8 cellular contexts compared by ENCODE assay signal in the genomic region with DNA sequence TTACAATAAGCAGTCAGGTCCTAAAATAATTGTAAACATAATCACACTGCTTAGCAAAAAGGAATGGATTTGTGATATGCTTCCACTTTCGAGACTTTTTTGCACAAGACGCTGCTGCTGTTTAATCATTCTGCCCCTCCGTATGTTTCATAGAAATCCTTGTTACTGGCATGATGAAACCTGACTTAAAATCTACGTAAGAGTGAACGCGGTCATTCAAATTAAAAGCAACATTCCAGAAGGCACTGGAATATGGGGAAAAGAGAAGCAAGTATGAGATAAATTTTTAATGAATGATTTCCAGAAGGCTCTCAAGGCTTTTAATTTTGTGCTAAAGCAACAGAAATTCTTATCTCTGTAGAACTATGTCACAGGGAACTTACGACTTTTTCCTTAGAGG. TPM values are rescaled to one million over a fixed set of nuclear protein-coding genes. Genes with fewer than 3 reads are reported as not detected.
A peak's percentile ranks its signal among the peaks of the same experiment; 100 is the strongest.
DNase-seq lines count a peak whose midpoint lies in the region; ATAC-seq and TF ChIP-seq lines count a peak whose summit lies in the region.

No MANE protein-coding gene starts in this region.

- DNase-seq in A673 (ENCODE audit: low spot score) (peak; percentile 10), IMR-90 (peak; percentile 36), MCF 10A (ENCODE audit: unreplicated experiment) (peak; percentile 25), hepatic stellate cell (ENCODE audit: low spot score) (no peak), posterior cingulate gyrus (no peak)

- no peak overlapping the region for H2BK120ac ChIP-seq in IMR-90 (ENCODE audit: low read depth, low read length)

- H2AK9ac ChIP-seq in IMR-90 (replicated peaks; ENCODE audit: low read depth, low read length, poor library complexity), result no peak overlapping the region

- dilution Hi-C loops in IMR-90 (cut with HindIII; ENCODE audit: low sequenced_read_pairs, unreplicated experiment), result no loop called here

- no peak overlapping the region for H2BK15ac ChIP-seq in IMR-90 (ENCODE audit: low read depth, low read length)

- peaks cover 6 to 29% of the 10 kb centered on the region in 2 experiments for H3K79me1 ChIP-seq in IMR-90 (ENCODE audit: low read depth in 1 of 2, low read length in 2 of 2)

- H4K91ac ChIP-seq in IMR-90 (ENCODE audit: insufficient read depth, low read depth, low read length), result peak overlapping the region; percentile 40; the same call in 1 of the 2 replicates

- intact Hi-C loops in A673 (cut with micrococcal nuclease; ENCODE audit: unreplicated experiment), result no loop called here
- intact Hi-C loops in IMR-90 (cut with micrococcal nuclease), result loop anchor here (5.0 kb wide), 1 partner anchor 73 kb away; no protein-coding TSS in a partner anchor
- intact Hi-C loops in MCF 10A (cut with micrococcal nuclease), result no loop called here
- intact Hi-C loops in posterior cingulate gyrus (cut with DNase I), result loop anchor here (5.0 kb wide), 1 partner anchor 67 kb away; the partner anchor contains the start of gene CGRRF1

- peak overlapping the region; percentile 66 for H3K14ac ChIP-seq in IMR-90 (replicated peaks; ENCODE audit: low read depth, low read length)

- H3K9ac ChIP-seq in IMR-90 (ENCODE audit: low read depth, low read length), result peak overlapping the region; percentile 79; the same call in 1 of the 2 replicates

- H2BK20ac ChIP-seq in IMR-90 (ENCODE audit: low read depth, low read length), result no peak overlapping the region

- peak overlapping the region; percentile 74; the same call in 1 of the 2 replicates for H3K56ac ChIP-seq in IMR-90 (ENCODE audit: extremely low read depth, insufficient read depth, low read length)

- H3K27me3 ChIP-seq in A673 (replicated peaks; ENCODE audit: insufficient read depth, low read depth, low read length, poor library complexity), result no peaks in the 10 kb centered on the region
- H3K27me3 ChIP-seq in IMR-90 (ENCODE audit: control insufficient read depth, insufficient read depth, low read length), result no peaks in the 10 kb centered on the region

- H3K4me3 ChIP-seq in A673 (ENCODE audit: low read depth, low read length, poor library complexity, severe bottlenecking), result peak overlapping the region; percentile 84
- H3K4me3 ChIP-seq in IMR-90 (ENCODE audit: insufficient read depth, low read depth, low read length), result peak overlapping the region; percentile 62
- peak overlapping the region; percentile 70 for H3K4me3 ChIP-seq in mesodermal cell (ENCODE audit: extremely low read depth, insufficient read depth, low read length, poor library complexity, severe bottlenecking)

- H3K4me2 ChIP-seq in IMR-90 (ENCODE audit: low read depth, low read length), result peak overlapping the region; percentile 91

- peaks cover 21% of the 10 kb centered on the region for H4K20me1 ChIP-seq in IMR-90 (ENCODE audit: insufficient read depth, low read length)

- peaks cover 41% of the 10 kb centered on the region for H3K4me1 ChIP-seq in A673 (ENCODE audit: insufficient read depth, low read length, poor library complexity, severe bottlenecking)
- peaks cover 11% of the 10 kb centered on the region for H3K4me1 ChIP-seq in IMR-90 (ENCODE audit: control insufficient read depth, insufficient read depth, low read length)
- H3K4me1 ChIP-seq in mesodermal cell (ENCODE audit: control insufficient read depth, insufficient read depth, low read length, poor library complexity, severe bottlenecking), result peaks cover 18% of the 10 kb centered on the region

- H4K8ac ChIP-seq in IMR-90 (ENCODE audit: low read depth in 2 of 2, low read length in 2 of 2), result peak overlapping the region in 1 of 2 experiments; percentile 71; a peak in 3 of 4 replicates

- H3K4me1 Mint-ChIP-seq in MCF 10A (ENCODE audit: insufficient read depth, unreplicated experiment), result peaks cover 33% of the 10 kb centered on the region

- H3K18ac ChIP-seq in IMR-90 (ENCODE audit: low read depth, low read length), result no peak overlapping the region

- H3K27ac Mint-ChIP-seq in MCF 10A (ENCODE audit: low read depth, unreplicated experiment), result peak overlapping the region; percentile 93

- WGBS in IMR-90 (ENCODE audit: extremely low coverage in 2 of 2, insufficient read length in 1 of 2), 2 experiments, result no CpG with 5 or more reads among the region's 7 CpGs
- 66 to 77% methylated on average over 6 of the region's 7 CpGs for WGBS in mesodermal cell (ENCODE audit: insufficient coverage in 2 of 2), 2 experiments

- no peak overlapping the region for H2AK5ac ChIP-seq in IMR-90 (ENCODE audit: low read depth, low read length)

- peaks cover 8% of the 10 kb centered on the region for H3K9me1 ChIP-seq in IMR-90 (ENCODE audit: insufficient read depth, low read length)

- H3K36me3 ChIP-seq in A673 (ENCODE audit: insufficient read depth, low read length, poor library complexity, severe bottlenecking) (peaks cover 5% of the 10 kb centered on the region), IMR-90 (ENCODE audit: control insufficient read depth, insufficient read depth, low read length) (peaks cover 1% of the 10 kb centered on the region; the same call in 1 of the 2 replicates), mesodermal cell (ENCODE audit: control insufficient read depth, insufficient read depth, low read length) (peaks cover 10% of the 10 kb centered on the region)

- no peak for TF ChIP-seq POLR2A in IMR-90 (IDR thresholded peaks at IDR 0.05; ENCODE audit: low read depth, low read length)

- H3K4ac ChIP-seq in IMR-90 (ENCODE audit: low read depth, low read length), result no peak overlapping the region; the same call in 1 of the 2 replicates

- peaks cover 18% of the 10 kb centered on the region for H3K36me3 Mint-ChIP-seq in MCF 10A (ENCODE audit: insufficient read depth, unreplicated experiment)

- ATAC-seq in IMR-90 (ENCODE audit: low read depth) (no peak), esophagus mucosa (no peak), HG03139 (IDR thresholded peaks at IDR 0.05; ENCODE audit: unreplicated experiment) (no peak)

- BruUV-seq in A673 (replicated peaks; lab: Mats Ljungman, UMichigan) (TSS peak; percentile 43), IMR-90 (replicated peaks; lab: Mats Ljungman, UMichigan) (no TSS peak), MCF 10A (replicated peaks; lab: Mats Ljungman, UMichigan) (TSS peak; percentile 47)

- H2BK5ac ChIP-seq in IMR-90 (ENCODE audit: low read depth, low read length, poor library complexity, severe bottlenecking), result peak overlapping the region; percentile 87

- peak overlapping the region; percentile 95 for H3K27ac ChIP-seq in A673 (ENCODE audit: low read depth, low read length, poor library complexity, severe bottlenecking)
- H3K27ac ChIP-seq in IMR-90 (ENCODE audit: insufficient read depth, low read length), result peak overlapping the region; percentile 87; the same call in 1 of the 2 replicates
- H3K27ac ChIP-seq in mesodermal cell (ENCODE audit: low read depth, low read length, severe bottlenecking), result peak overlapping the region; percentile 98

- no peaks in the 10 kb centered on the region for H3K9me3 ChIP-seq in A673 (ENCODE audit: low read depth, low read length, poor library complexity, severe bottlenecking)
- no peaks in the 10 kb centered on the region for H3K9me3 ChIP-seq in IMR-90 (ENCODE audit: control insufficient read depth, insufficient read depth, low read length)
- H3K9me3 ChIP-seq in mesodermal cell (ENCODE audit: control insufficient read depth, low read length), result no peaks in the 10 kb centered on the region

- in situ Hi-C loops in IMR-90 (cut with MboI; ENCODE audit: low sequenced_read_pairs), result no loop called here

- no peak overlapping the region; the same call in 1 of the 2 replicates for H4K5ac ChIP-seq in IMR-90 (ENCODE audit: low read depth, low read length)

- no peak overlapping the region for H2AFZ ChIP-seq in IMR-90 (replicated peaks; ENCODE audit: low read length, poor library complexity)

- no peaks in the 10 kb centered on the region for H3K9me3 Mint-ChIP-seq in MCF 10A (ENCODE audit: unreplicated experiment)

- no peaks in the 10 kb centered on the region for H3K27me3 Mint-ChIP-seq in MCF 10A (ENCODE audit: insufficient read depth, unreplicated experiment)

- no peak for TF ChIP-seq CTCF in A673 (conservative IDR thresholded peaks at IDR 0.05; ENCODE audit: low read depth, low read length)
- TF ChIP-seq CTCF in IMR-90 (conservative IDR thresholded peaks at IDR 0.05; ENCODE audit: low read depth, low read length), result no peak
- TF ChIP-seq CTCF in MCF 10A (IDR thresholded peaks at IDR 0.05; ENCODE audit: unreplicated experiment), result no peak

- peak overlapping the region; percentile 66; the same call in 1 of the 2 replicates for H3K23ac ChIP-seq in IMR-90 (ENCODE audit: low read depth, low read length)

- CTCF ChIA-PET in A673 (lab: Charles Lee), result no interaction called here
- CTCF ChIA-PET in IMR-90 (lab: Yijun Ruan, JAX), result interaction anchor here (0.5 kb wide), 1 partner anchor 10 kb away, joined by 3 read pairs; no protein-coding TSS in a partner anchor
- CTCF ChIA-PET in MCF 10A (lab: Yijun Ruan, JAX), result interaction anchor here (0.6 to 1.8 kb wide), 4 partner anchors 10 to 955 kb away, joined by 3 to 9 read pairs (median 5); no protein-coding TSS in a partner anchor

- no peak for TF ChIP-seq RAD21 in IMR-90 (IDR thresholded peaks at IDR 0.05; ENCODE audit: low read length)

- POLR2A ChIA-PET in A673 (lab: Charles Lee; ENCODE audit: low non-redundant PET), result no interaction called here
- POLR2A ChIA-PET in IMR-90 (lab: Charles Lee; ENCODE audit: unreplicated experiment), result no interaction called here
- POLR2A ChIA-PET in MCF 10A (lab: Yijun Ruan, JAX), result interaction anchor here (0.6 to 6.0 kb wide), 14 partner anchors 11 to 1717 kb away, joined by 3 to 58 read pairs (median 3); partner anchors contain the start of genes CGRRF1 and GMFB

- peak overlapping the region; percentile 88 for H3K4me3 Mint-ChIP-seq in MCF 10A (ENCODE audit: unreplicated experiment)

RNA-seq across cellular contexts. Expression of gene CNIH1, which starts 1.1 kb away (rescaled TPM):
- total RNA-seq in A673 (2021), result 151 and 170 TPM in 2 replicates
- 134 and 244 TPM in 2 replicates for total RNA-seq in IMR-90 (2012; rRNA removed)
- polyA plus RNA-seq in IMR-90 (2012; rRNA removed), result 138 and 284 TPM in 2 replicates
- polyA plus RNA-seq in IMR-90 (2012; cell fraction: cytosol; rRNA removed), result 36.0 and 148 TPM in 2 replicates
- polyA plus RNA-seq in IMR-90 (2012; cell fraction: nucleus; rRNA removed; ENCODE audit: low replicate concordance), result 40.6 and 53.9 TPM in 2 replicates
- 217 and 228 TPM in 2 replicates for total RNA-seq in MCF 10A (2022)
- polyA plus RNA-seq in mesodermal cell (2013, experiment 1 of 2), result 173 TPM
- polyA plus RNA-seq in mesodermal cell (2013, experiment 2 of 2), result 169 TPM
- 98.0 TPM for total RNA-seq in esophagus mucosa

RNA-seq across cellular contexts. Expression of gene CDKN3, which starts 43.2 kb away (rescaled TPM):
- total RNA-seq in A673 (2021), result 108 and 112 TPM in 2 replicates
- total RNA-seq in IMR-90 (2012; rRNA removed), result 48.9 and 70.8 TPM in 2 replicates
- polyA plus RNA-seq in IMR-90 (2012; rRNA removed), result 32.9 and 38.9 TPM in 2 replicates
- polyA plus RNA-seq in IMR-90 (2012; cell fraction: cytosol; rRNA removed), result 6.7 and 14.3 TPM in 2 replicates
- polyA plus RNA-seq in IMR-90 (2012; cell fraction: nucleus; rRNA removed; ENCODE audit: low replicate concordance), result 0.98 and 6.9 TPM in 2 replicates
- total RNA-seq in MCF 10A (2022), result 66.4 and 66.5 TPM in 2 replicates
- 53.8 TPM for polyA plus RNA-seq in mesodermal cell (2013, experiment 1 of 2)
- polyA plus RNA-seq in mesodermal cell (2013, experiment 2 of 2), result 77.7 TPM
- 17.7 TPM for total RNA-seq in esophagus mucosa

RNA-seq across cellular contexts. Expression of gene GMFB, which starts 48.7 kb away (rescaled TPM):
- total RNA-seq in A673 (2021) (62.1 and 76.8 TPM in 2 replicates), IMR-90 (2012; rRNA removed) (59.1 and 123 TPM in 2 replicates), MCF 10A (2022) (53.3 and 65.0 TPM in 2 replicates), esophagus mucosa (25.3 TPM)
- polyA plus RNA-seq in IMR-90 (2012; rRNA removed), result 14.1 and 22.4 TPM in 2 replicates
- 4.1 and 7.2 TPM in 2 replicates for polyA plus RNA-seq in IMR-90 (2012; cell fraction: cytosol; rRNA removed)
- polyA plus RNA-seq in IMR-90 (2012; cell fraction: nucleus; rRNA removed; ENCODE audit: low replicate concordance), result 8.0 and 19.3 TPM in 2 replicates
- polyA plus RNA-seq in mesodermal cell (2013, experiment 1 of 2), result 55.8 TPM
- 64.6 TPM for polyA plus RNA-seq in mesodermal cell (2013, experiment 2 of 2)

Comparison
In these comparisons a context has a peak if more than half of its experiments do, and no peak if none do; other contexts are left out.
1. DNase-seq: peak in A673 (single experiment), IMR-90 (single experiment) and MCF 10A (single experiment); none in hepatic stellate cell (single experiment) and posterior cingulate gyrus (0 of 10).
2. intact Hi-C loops: an anchor here in IMR-90 (5.0 kb wide) and posterior cingulate gyrus (5.0 kb wide); none called in A673 and MCF 10A.
3. Peak in every context shown above with its lines, with median percentiles within 50 percentile points of each other: H3K27ac ChIP-seq and H3K4me3 ChIP-seq.